ENCODE assay signal across 8 cellular contexts in genomic region chr6:32129297-32130088, GRCh38. TPM values are rescaled to one million over a fixed set of nuclear protein-coding genes. Genes with fewer than 3 reads are reported as not detected.
DNase-seq lines count a peak whose midpoint lies in the region; ATAC-seq and TF ChIP-seq lines count a peak whose summit lies in the region.

No MANE protein-coding gene starts in this region.

- peak overlapping the region; percentile 89 for H3K4me3 Mint-ChIP-seq in mesothelial cell of epicardium

- TF ChIP-seq CTCF in GM06990 (IDR thresholded peaks at IDR 0.05; ENCODE audit: insufficient read depth, low read length, poor library complexity, severe bottlenecking): no peak
- no peak for TF ChIP-seq CTCF in LNCaP clone FGC (IDR thresholded peaks at IDR 0.05; ENCODE audit: control insufficient read depth, extremely low read depth, insufficient read depth)
- no peak for TF ChIP-seq CTCF in choroid plexus epithelial cell (conservative IDR thresholded peaks at IDR 0.05; ENCODE audit: low read depth, low read length)
- no peak for TF ChIP-seq CTCF in mesothelial cell of epicardium (IDR thresholded peaks at IDR 0.05; ENCODE audit: unreplicated experiment)
- no peak for TF ChIP-seq CTCF in GM13977 (IDR thresholded peaks at IDR 0.05; ENCODE audit: extremely low read depth, insufficient read depth, missing control alignments)

- H3K9me3 Mint-ChIP-seq in mesothelial cell of epicardium: no peaks in the 10 kb centered on the region

- peaks cover 30% of the 10 kb centered on the region for H3K4me1 Mint-ChIP-seq in mesothelial cell of epicardium

- DNase-seq in GM06990 (ENCODE audit: extremely low read depth, insufficient read length) (no peak), LNCaP clone FGC (ENCODE audit: low read depth) (peak; percentile 38), choroid plexus epithelial cell (ENCODE audit: low read depth) (no peak), mesothelial cell of epicardium (ENCODE audit: low spot score in 2 of 2, unreplicated experiment in 2 of 2) (no peak), NCI-H446 treated with DMSO at 0.1 percent for 48 hours (lab: John Stamatoyannopoulos, UW) (no peak), GM13977 (ENCODE audit: low spot score) (no peak), midbrain (lab: John Stamatoyannopoulos, UW) (no peak)

- in situ Hi-C loops in GM13977 (cut with MboI; ENCODE audit: low pct_unique_long_range_greater_than_20kb, low sequenced_read_pairs, unreplicated experiment): no loop called here

- no peaks in the 10 kb centered on the region; the same call in 1 of the 2 replicates for H3K27me3 ChIP-seq in GM06990 (replicated peaks; ENCODE audit: control insufficient read depth, insufficient read depth, low read length)

- H3K27me3 Mint-ChIP-seq in mesothelial cell of epicardium (ENCODE audit: low read depth): peaks cover 4% of the 10 kb centered on the region

- peaks cover 6% of the 10 kb centered on the region for H3K36me3 Mint-ChIP-seq in mesothelial cell of epicardium

- peak overlapping the region; percentile 85 for H3K4me3 ChIP-seq in GM06990 (replicated peaks; ENCODE audit: low read depth, low read length)
- H3K4me3 ChIP-seq in LNCaP clone FGC (ENCODE audit: low read depth, low read length): peak overlapping the region; percentile 99
- peak overlapping the region; percentile 74 for H3K4me3 ChIP-seq in choroid plexus epithelial cell (ENCODE audit: low read depth, low read length)

- no peak for ATAC-seq in HG02852 (IDR thresholded peaks at IDR 0.05; ENCODE audit: unreplicated experiment)

- peak overlapping the region; percentile 98 for H3K27ac Mint-ChIP-seq in mesothelial cell of epicardium

- H3K36me3 ChIP-seq in GM06990 (ENCODE audit: control insufficient read depth, insufficient read depth, low read length): peaks cover 2% of the 10 kb centered on the region

RNA-seq across cellular contexts. Expression of gene FKBPL, which starts 0.6 kb away (rescaled TPM):
- total RNA-seq in mesothelial cell of epicardium: 5.4 to 6.0 TPM (median 6.0 TPM) in 3 replicates

RNA-seq across cellular contexts. Expression of gene ATF6B, which starts 1.4 kb away (rescaled TPM):
- total RNA-seq in mesothelial cell of epicardium: 95.8 to 99.8 TPM (median 96.3 TPM) in 3 replicates

RNA-seq across cellular contexts. Expression of gene TNXB, which starts 20.4 kb away (rescaled TPM):
- 10.8 to 13.9 TPM (median 13.6 TPM) in 3 replicates for total RNA-seq in mesothelial cell of epicardium

RNA-seq across cellular contexts. Expression of gene PRRT1, which starts 22.2 kb away (rescaled TPM):
- 3.0 to 4.5 TPM (median 3.4 TPM) in 3 replicates for total RNA-seq in mesothelial cell of epicardium

RNA-seq across cellular contexts. Expression of gene PPT2, which starts 24.4 kb away (rescaled TPM):
- total RNA-seq in mesothelial cell of epicardium: 49.3 to 58.6 TPM (median 51.5 TPM) in 3 replicates
